In the genomic region with DNA sequence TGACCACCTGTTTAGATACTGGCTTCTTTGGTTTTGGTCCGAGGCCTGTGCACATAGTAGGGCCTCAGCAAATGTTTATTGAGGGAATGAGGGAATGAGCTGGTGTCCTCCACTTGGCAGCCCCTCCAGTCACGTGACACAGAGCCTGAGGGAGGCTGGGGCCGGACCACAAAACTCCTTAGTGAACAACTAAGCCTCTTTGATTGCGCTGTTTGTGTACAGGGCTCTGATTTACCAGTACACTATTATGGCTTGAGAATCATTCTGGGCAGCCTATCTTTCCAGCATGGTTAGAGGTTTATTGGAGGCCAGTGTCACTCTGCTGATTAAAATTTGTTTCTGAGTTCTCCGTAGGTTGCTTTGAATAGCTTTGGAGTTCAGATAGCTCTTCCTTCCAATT, we compare ENCODE assay signal across 2 cellular contexts.
TF ChIP-seq lines count a peak whose summit lies in the region.

No MANE protein-coding gene starts in this region.

TF ChIP-seq in A549, 52 proteins besides CTCF, POLR2A, EP300 and RAD21 (continued from another document):
- TF ChIP-seq, protein P1, sequence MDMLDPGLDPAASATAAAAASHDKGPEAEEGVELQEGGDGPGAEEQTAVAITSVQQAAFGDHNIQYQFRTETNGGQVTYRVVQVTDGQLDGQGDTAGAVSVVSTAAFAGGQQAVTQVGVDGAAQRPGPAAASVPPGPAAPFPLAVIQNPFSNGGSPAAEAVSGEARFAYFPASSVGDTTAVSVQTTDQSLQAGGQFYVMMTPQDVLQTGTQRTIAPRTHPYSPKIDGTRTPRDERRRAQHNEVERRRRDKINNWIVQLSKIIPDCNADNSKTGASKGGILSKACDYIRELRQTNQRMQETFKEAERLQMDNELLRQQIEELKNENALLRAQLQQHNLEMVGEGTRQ (IDR thresholded peaks at IDR 0.05) = peak; percentile 37; the same call in 1 of the 2 replicates

TF ChIP-seq in GM12878, 131 proteins besides CTCF, POLR2A, EP300 and RAD21 (continued from another document):
- TF ChIP-seq, protein P2, sequence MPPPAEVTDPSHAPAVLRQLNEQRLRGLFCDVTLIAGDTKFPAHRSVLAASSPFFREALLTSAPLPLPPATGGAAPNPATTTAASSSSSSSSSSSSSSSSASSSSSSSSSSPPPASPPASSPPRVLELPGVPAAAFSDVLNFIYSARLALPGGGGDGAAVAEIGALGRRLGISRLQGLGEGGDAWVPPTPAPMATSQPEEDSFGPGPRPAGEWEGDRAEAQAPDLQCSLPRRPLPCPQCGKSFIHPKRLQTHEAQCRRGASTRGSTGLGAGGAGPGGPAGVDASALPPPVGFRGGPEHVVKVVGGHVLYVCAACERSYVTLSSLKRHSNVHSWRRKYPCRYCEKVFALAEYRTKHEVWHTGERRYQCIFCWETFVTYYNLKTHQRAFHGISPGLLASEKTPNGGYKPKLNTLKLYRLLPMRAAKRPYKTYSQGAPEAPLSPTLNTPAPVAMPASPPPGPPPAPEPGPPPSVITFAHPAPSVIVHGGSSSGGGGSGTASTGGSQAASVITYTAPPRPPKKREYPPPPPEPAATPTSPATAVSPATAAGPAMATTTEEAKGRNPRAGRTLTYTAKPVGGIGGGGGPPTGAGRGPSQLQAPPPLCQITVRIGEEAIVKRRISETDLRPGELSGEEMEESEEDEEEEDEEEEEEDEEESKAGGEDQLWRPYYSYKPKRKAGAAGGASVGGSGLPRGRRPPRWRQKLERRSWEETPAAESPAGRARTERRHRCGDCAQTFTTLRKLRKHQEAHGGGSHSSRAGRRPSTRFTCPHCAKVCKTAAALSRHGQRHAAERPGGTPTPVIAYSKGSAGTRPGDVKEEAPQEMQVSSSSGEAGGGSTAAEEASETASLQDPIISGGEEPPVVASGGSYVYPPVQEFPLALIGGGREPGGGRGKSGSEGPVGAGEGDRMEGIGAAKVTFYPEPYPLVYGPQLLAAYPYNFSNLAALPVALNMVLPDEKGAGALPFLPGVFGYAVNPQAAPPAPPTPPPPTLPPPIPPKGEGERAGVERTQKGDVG (CRISPR knock-in tag; IDR thresholded peaks at IDR 0.05) = no peak
- no peak for TF ChIP-seq STAT3 (IDR thresholded peaks at IDR 0.05; ENCODE audit: low read depth, low read length)
